Comparison of ENCODE assay signal across 10 cellular contexts in genomic region chr22:50112151-50113118, GRCh38. TPM values are rescaled to one million over a fixed set of nuclear protein-coding genes. Genes with fewer than 3 reads are reported as not detected.
DNase-seq lines count a peak whose midpoint lies in the region; ATAC-seq and TF ChIP-seq lines count a peak whose summit lies in the region.
"Had no signal": no experiment of that assay in that cellular context is flagged by ENCODE, and none has a peak within 500 bp of the region (broad histone marks: within the 10 kb centered on the region; RNA-seq: fewer than 3 reads in every experiment).

No MANE protein-coding gene starts in this region.

- H3K4me3 Mint-ChIP-seq in central memory CD8-positive, alpha-beta T cell = no peak overlapping the region
- H3K4me3 Mint-ChIP-seq: activated T-helper 1 cell treated with anti-CD3 and anti-CD28 coated beads, Interleukin-12 subunit alpha, Interleukin-12 subunit beta, Interleukin-2, Interleukin-4 antibody, amounts not matched to agents 30 ng/mL and 10 ng/mL and 1 ng/mL, durations not matched to agents 14 hours and 24 hours and 36 hours had no signal

- H3K9ac ChIP-seq in OCI-LY1 (ENCODE audit: low read length) = peak overlapping the region; percentile 46; the same call in 1 of the 2 replicates
- H3K9ac ChIP-seq: KMS-11 had no signal

- peaks cover 28% of the 10 kb centered on the region for H3K27me3 Mint-ChIP-seq in central memory CD8-positive, alpha-beta T cell

- H3K36me3 Mint-ChIP-seq in central memory CD8-positive, alpha-beta T cell (ENCODE audit: insufficient read depth) = no peaks in the 10 kb centered on the region

- peak; percentile 12 for DNase-seq in GM12865 (ENCODE audit: low read depth)
- DNase-seq in central memory CD8-positive, alpha-beta T cell (ENCODE audit: low spot score in 2 of 2) = no peak
- no peak for DNase-seq in NCI-H1694 treated with DMSO at 0.1 percent for 48 hours (lab: John Stamatoyannopoulos, UW)
- no peak for DNase-seq in stomach

- no peaks in the 10 kb centered on the region for H3K9me3 ChIP-seq in OCI-LY1 (ENCODE audit: low read length)
- H3K9me3 ChIP-seq in neutrophil = no peaks in the 10 kb centered on the region
- no peaks in the 10 kb centered on the region for H3K9me3 ChIP-seq in stomach

- no peaks in the 10 kb centered on the region for H3K9me2 ChIP-seq in OCI-LY1 (ENCODE audit: low read depth, low read length)

- H3K4me2 ChIP-seq in OCI-LY1 (ENCODE audit: low read length) = peak overlapping the region; percentile 49
- H3K4me2 ChIP-seq: KMS-11 had no signal

- no peaks in the 10 kb centered on the region for H3K9me3 Mint-ChIP-seq in central memory CD8-positive, alpha-beta T cell
- H3K9me3 Mint-ChIP-seq: activated T-helper 1 cell treated with anti-CD3 and anti-CD28 coated beads, Interleukin-12 subunit alpha, Interleukin-12 subunit beta, Interleukin-2, Interleukin-4 antibody, amounts not matched to agents 30 ng/mL and 10 ng/mL and 1 ng/mL, durations not matched to agents 14 hours and 24 hours and 36 hours had no signal

- no peak overlapping the region for H3K4me3 ChIP-seq in GM12865 (ENCODE audit: low read depth, low read length)
- H3K4me3 ChIP-seq in OCI-LY1 (ENCODE audit: low read depth, low read length, poor library complexity, severe bottlenecking) = peak overlapping the region; percentile 19
- peak overlapping the region in 1 of 2 experiments; percentile 34 for H3K4me3 ChIP-seq in neutrophil (ENCODE audit: low read depth in 1 of 2, low read length in 1 of 2)
- no peak overlapping the region for H3K4me3 ChIP-seq in stomach

- H2AFZ ChIP-seq in OCI-LY1 (ENCODE audit: low read length) = no peak overlapping the region

- H3K27ac ChIP-seq in OCI-LY1 (ENCODE audit: low read depth, low read length, poor library complexity, severe bottlenecking) (peak overlapping the region; percentile 63), neutrophil (peak overlapping the region; percentile 50), stomach (no peak overlapping the region)
- H3K27ac ChIP-seq: KMS-11 had no signal

- TF ChIP-seq EP300 in stomach (IDR thresholded peaks at IDR 0.05) = no peak

- ATAC-seq in central memory CD8-positive, alpha-beta T cell (replicated peaks; ENCODE audit: extremely low read depth, poor library complexity, severe bottlenecking) = peak; percentile 10
- ATAC-seq in HG02588 (IDR thresholded peaks at IDR 0.05; ENCODE audit: unreplicated experiment) (no peak), HG03196 (IDR thresholded peaks at IDR 0.05; ENCODE audit: unreplicated experiment) (no peak)

- no peaks in the 10 kb centered on the region for H3F3A ChIP-seq in OCI-LY1 (ENCODE audit: insufficient read depth, low read length)

- no peaks in the 10 kb centered on the region for H3K79me2 ChIP-seq in OCI-LY1 (ENCODE audit: insufficient read depth, low read length)

- H3K4me1 ChIP-seq in OCI-LY1 (ENCODE audit: insufficient read depth, low read length, severe bottlenecking) (peaks cover 43% of the 10 kb centered on the region), neutrophil (ENCODE audit: control insufficient read depth in 1 of 2, insufficient read depth in 1 of 2, low read depth in 1 of 2, low read length in 1 of 2) (peaks cover 23 to 25% of the 10 kb centered on the region in 2 experiments), stomach (peaks cover 0 to 13% (median 3%) of the 10 kb centered on the region in 4 donors)

- intact Hi-C loops in stomach (cut with DNase I; ENCODE audit: low total_unique reads) = no loop called here

- no peaks in the 10 kb centered on the region for H3K4me1 Mint-ChIP-seq in central memory CD8-positive, alpha-beta T cell

- H3K27me3 ChIP-seq in OCI-LY1 (ENCODE audit: insufficient read depth, low read length) = no peaks in the 10 kb centered on the region
- H3K27me3 ChIP-seq in neutrophil = no peaks in the 10 kb centered on the region
- peaks cover 0 to 48% (median 12%) of the 10 kb centered on the region in 3 donors for H3K27me3 ChIP-seq in stomach

- H3K36me3 ChIP-seq in OCI-LY1 (ENCODE audit: insufficient read depth, low read length) (no peaks in the 10 kb centered on the region), neutrophil (no peaks in the 10 kb centered on the region), stomach (no peaks in the 10 kb centered on the region)

- WGBS in stomach, 5 donors = 58 to 64% (median 60%) methylated on average over 25 to 28 of the region's 28 CpGs

- H3K27ac Mint-ChIP-seq in central memory CD8-positive, alpha-beta T cell (ENCODE audit: low read depth) = no peak overlapping the region
- H3K27ac Mint-ChIP-seq: activated T-helper 1 cell treated with anti-CD3 and anti-CD28 coated beads, Interleukin-12 subunit alpha, Interleukin-12 subunit beta, Interleukin-2, Interleukin-4 antibody, amounts not matched to agents 30 ng/mL and 10 ng/mL and 1 ng/mL, durations not matched to agents 14 hours and 24 hours and 36 hours had no signal

- no peak for TF ChIP-seq POLR2A in stomach (IDR thresholded peaks at IDR 0.05)

- no peaks in the 10 kb centered on the region for H4K20me1 ChIP-seq in OCI-LY1 (ENCODE audit: insufficient read depth, low read length)

- TF ChIP-seq CTCF in GM12865 (IDR thresholded peaks at IDR 0.05; ENCODE audit: insufficient read depth, low read depth, low read length, missing control alignments) (no peak), OCI-LY1 (IDR thresholded peaks at IDR 0.05; ENCODE audit: low read length) (peak; percentile 27), neutrophil (IDR thresholded peaks at IDR 0.05) (no peak), stomach (IDR thresholded peaks at IDR 0.05) (no peak)

RNA-seq across cellular contexts. Expression of gene MOV10L1, which starts 22.6 kb away (rescaled TPM):
- total RNA-seq in stomach = 1 to 10 TPM in 2 of 5 donors, not detected in 3; 2.0 to 2.8 TPM
- polyA plus RNA-seq in stomach = under 1 TPM; 0.12 to 0.46 (median 0.40) TPM
- total RNA-seq: activated T-helper 1 cell treated with anti-CD3 and anti-CD28 coated beads, Interleukin-12 subunit alpha, Interleukin-12 subunit beta, Interleukin-2, Interleukin-4 antibody, amounts not matched to agents 30 ng/mL and 10 ng/mL and 1 ng/mL, durations not matched to agents 14 hours and 24 hours and 36 hours had no signal

RNA-seq across cellular contexts. Expression of gene MLC1, which starts 27.2 kb away (rescaled TPM):
- total RNA-seq in stomach = not detected
- not detected for polyA plus RNA-seq in stomach
- total RNA-seq: activated T-helper 1 cell treated with anti-CD3 and anti-CD28 coated beads, Interleukin-12 subunit alpha, Interleukin-12 subunit beta, Interleukin-2, Interleukin-4 antibody, amounts not matched to agents 30 ng/mL and 10 ng/mL and 1 ng/mL, durations not matched to agents 14 hours and 24 hours and 36 hours had no signal

RNA-seq across cellular contexts. Expression of gene TTLL8, which starts 54.3 kb away (rescaled TPM):
- total RNA-seq in stomach = not detected
- polyA plus RNA-seq in stomach = not detected
- total RNA-seq: activated T-helper 1 cell treated with anti-CD3 and anti-CD28 coated beads, Interleukin-12 subunit alpha, Interleukin-12 subunit beta, Interleukin-2, Interleukin-4 antibody, amounts not matched to agents 30 ng/mL and 10 ng/mL and 1 ng/mL, durations not matched to agents 14 hours and 24 hours and 36 hours had no signal

RNA-seq across cellular contexts. Expression of gene PANX2, which starts 58.1 kb away (rescaled TPM):
- 1 to 10 TPM in 2 of 5 donors, under 1 TPM in 1, not detected in 2; 0.29 to 1.8 (median 1.6) TPM for total RNA-seq in stomach
- 1 to 10 TPM in 1 of 3 donors, under 1 TPM in 1, not detected in 1; 0.25 to 1.1 TPM for polyA plus RNA-seq in stomach

Comparison
In these comparisons a context has a peak if more than half of its experiments do, and no peak if none do; other contexts are left out.
1. H3K27ac ChIP-seq: peak in OCI-LY1 (single experiment) and neutrophil (single experiment); none in stomach (0 of 5).